31 cellular contexts compared by ENCODE assay signal in the genomic region with DNA sequence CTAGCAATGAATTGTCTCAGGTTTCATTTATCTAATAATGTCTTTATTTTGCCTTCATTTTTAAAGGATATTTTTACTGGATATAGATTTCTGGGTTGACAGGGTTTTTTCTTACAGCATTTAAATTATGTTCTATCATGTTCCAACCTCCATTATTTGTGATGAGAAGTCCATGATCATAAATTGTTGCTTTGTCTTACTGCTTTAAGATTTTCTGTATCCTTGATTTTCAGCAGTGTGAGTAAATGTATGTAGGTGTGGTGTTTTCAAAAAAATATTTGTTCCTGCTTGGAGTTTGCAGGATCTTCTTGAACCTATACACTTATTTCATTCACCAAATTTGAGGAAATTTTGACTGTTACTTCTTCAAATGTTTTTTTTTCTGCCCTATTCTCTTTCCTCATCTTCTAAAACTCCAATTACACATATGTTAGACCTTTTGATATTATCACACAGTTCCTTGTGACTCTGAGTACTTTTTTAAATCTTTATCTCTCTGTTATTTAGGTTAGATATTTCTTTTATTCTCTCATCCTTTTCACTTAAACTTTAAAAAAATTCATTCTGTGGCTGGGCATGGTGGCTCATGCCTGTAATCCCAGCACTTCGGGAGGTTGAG.
DNase-seq lines count a peak whose midpoint lies in the region; ATAC-seq and TF ChIP-seq lines count a peak whose summit lies in the region.
"Had no signal": no experiment of that assay in that cellular context is flagged by ENCODE, and none has a peak within 500 bp of the region (broad histone marks: within the 10 kb centered on the region; RNA-seq: fewer than 3 reads in every experiment).

No MANE protein-coding gene starts in this region.

- CTCF ChIA-PET in HEK293 (lab: Yijun Ruan, JAX): no interaction called here

- no peaks in the 10 kb centered on the region for H3K36me3 ChIP-seq in HEK293 (ENCODE audit: control insufficient read depth in 2 of 2, insufficient read depth in 1 of 2, low read length in 2 of 2)
- H3K36me3 ChIP-seq in WERI-Rb-1: no peaks in the 10 kb centered on the region
- H3K36me3 ChIP-seq: BE2C; BLaER1; BLaER1 treated with 17β-estradiol and CSF1 and Interleukin-3, amounts not matched to agents 10 nM and 100 nM had no signal

- no peaks in the 10 kb centered on the region for H3K27me3 ChIP-seq in WERI-Rb-1 (ENCODE audit: insufficient read depth, low read depth, severe bottlenecking)
- H3K27me3 ChIP-seq: BE2C; BLaER1; BLaER1 treated with 17β-estradiol and CSF1 and Interleukin-3, amounts not matched to agents 10 nM and 100 nM had no signal

- no peak overlapping the region for H3K4me3 ChIP-seq in HEK293 (ENCODE audit: low read depth, low read length)
- H3K4me3 ChIP-seq in WERI-Rb-1 (ENCODE audit: low read depth, low read length): no peak overlapping the region
- H3K4me3 ChIP-seq: A549; BLaER1; BLaER1 treated with 17β-estradiol and CSF1 and Interleukin-3, amounts not matched to agents 10 nM and 100 nM had no signal

- no peaks in the 10 kb centered on the region for H3K4me1 ChIP-seq in HEK293 (ENCODE audit: control insufficient read depth, insufficient read depth, low read length)
- H3K4me1 ChIP-seq: A549, BE2C, Caco-2 had no signal

- DNase-seq in WERI-Rb-1: no peak
- DNase-seq in stimulated activated naive CD8-positive, alpha-beta T cell treated with anti-CD3 and anti-CD28 coated beads, Interleukin-15, amount 100 ng/mL, for 72 hours: no peak
- DNase-seq: 8988T; ACHN; AML-193; BE2C; C1 segment of cervical spinal cord; Caco-2; Calu3; CD4-positive, alpha-beta memory T cell; CD4-positive, alpha-beta T cell; CD4-positive, CD25-positive, alpha-beta regulatory T cell; CD8-positive, alpha-beta memory T cell; CD8-positive, alpha-beta T cell; COR-L47; DMS 273 treated with DMSO at 0.1 percent for 48 hours; DMS153; DMS53; DMS79; DMS79 treated with DMSO at 0.1 percent for 48 hours; DND-41; EL had no signal

- peaks cover 49% of the 10 kb centered on the region for H3K27me3 Mint-ChIP-seq in stimulated activated naive CD8-positive, alpha-beta T cell treated with anti-CD3 and anti-CD28 coated beads, Interleukin-15, amount 100 ng/mL, for 72 hours

- H3K9me3 Mint-ChIP-seq in stimulated activated naive CD8-positive, alpha-beta T cell treated with anti-CD3 and anti-CD28 coated beads, Interleukin-15, amount 100 ng/mL, for 72 hours: no peaks in the 10 kb centered on the region

- ATAC-seq in stimulated activated naive CD8-positive, alpha-beta T cell treated with anti-CD3 and anti-CD28 coated beads, Interleukin-15, amount 100 ng/mL, for 72 hours: no peak
- ATAC-seq in HG02852 (IDR thresholded peaks at IDR 0.05; ENCODE audit: unreplicated experiment): no peak
- ATAC-seq: A549; CD8-positive, alpha-beta T cell had no signal

- TF ChIP-seq CTCF in HEK293 (tag by site-specific recombination; IDR thresholded peaks at IDR 0.05): no peak
- TF ChIP-seq CTCF in WERI-Rb-1 (IDR thresholded peaks at IDR 0.05; ENCODE audit: low read depth, low read length): no peak

- no peak overlapping the region for H3K27ac Mint-ChIP-seq in stimulated activated naive CD8-positive, alpha-beta T cell treated with anti-CD3 and anti-CD28 coated beads, Interleukin-15, amount 100 ng/mL, for 72 hours
- H3K27ac Mint-ChIP-seq: B cell; CD14-positive monocyte; CD4-positive, alpha-beta memory T cell; CD4-positive, alpha-beta T cell; CD4-positive, CD25-positive, alpha-beta regulatory T cell; CD8-positive, alpha-beta memory T cell; CD8-positive, alpha-beta T cell had no signal

- H3K4me3 Mint-ChIP-seq in stimulated activated naive CD8-positive, alpha-beta T cell treated with anti-CD3 and anti-CD28 coated beads, Interleukin-15, amount 100 ng/mL, for 72 hours: no peak overlapping the region
- H3K4me3 Mint-ChIP-seq: B cell; CD14-positive monocyte; CD4-positive, alpha-beta memory T cell; CD4-positive, alpha-beta T cell; CD4-positive, CD25-positive, alpha-beta regulatory T cell; CD8-positive, alpha-beta memory T cell; CD8-positive, alpha-beta T cell had no signal

- POLR2A ChIA-PET in HEK293 (lab: Yijun Ruan, JAX): no interaction called here

- H3K27ac ChIP-seq in HEK293 (ENCODE audit: extremely low read depth, low read depth, low read length): no peak overlapping the region
- peak overlapping the region; percentile 75 for H3K27ac ChIP-seq in WERI-Rb-1
- H3K27ac ChIP-seq: 22Rv1; A549; BLaER1; BLaER1 treated with 17β-estradiol and CSF1 and Interleukin-3, amounts not matched to agents 10 nM and 100 nM; C4-2B had no signal

- no peaks in the 10 kb centered on the region for H3K9me3 ChIP-seq in HEK293 (ENCODE audit: control insufficient read depth, insufficient read depth, low read depth, low read length)
- no peaks in the 10 kb centered on the region for H3K9me3 ChIP-seq in WERI-Rb-1 (ENCODE audit: severe bottlenecking)
- H3K9me3 ChIP-seq: BE2C had no signal

- no peaks in the 10 kb centered on the region for H3K4me1 Mint-ChIP-seq in stimulated activated naive CD8-positive, alpha-beta T cell treated with anti-CD3 and anti-CD28 coated beads, Interleukin-15, amount 100 ng/mL, for 72 hours
- H3K4me1 Mint-ChIP-seq: B cell; CD14-positive monocyte; CD4-positive, alpha-beta memory T cell; CD8-positive, alpha-beta memory T cell had no signal

TF ChIP-seq in HEK293, 187 proteins besides CTCF, POLR2A, EP300 and RAD21:
- no peak for TF ChIP-seq ZNF266 (tag by site-specific recombination; IDR thresholded peaks at IDR 0.05; ENCODE audit: low read depth)
- no peak for TF ChIP-seq ZNF391 (tag by site-specific recombination; IDR thresholded peaks at IDR 0.05; ENCODE audit: borderline replicate concordance, low read depth)
- TF ChIP-seq, protein P1, sequence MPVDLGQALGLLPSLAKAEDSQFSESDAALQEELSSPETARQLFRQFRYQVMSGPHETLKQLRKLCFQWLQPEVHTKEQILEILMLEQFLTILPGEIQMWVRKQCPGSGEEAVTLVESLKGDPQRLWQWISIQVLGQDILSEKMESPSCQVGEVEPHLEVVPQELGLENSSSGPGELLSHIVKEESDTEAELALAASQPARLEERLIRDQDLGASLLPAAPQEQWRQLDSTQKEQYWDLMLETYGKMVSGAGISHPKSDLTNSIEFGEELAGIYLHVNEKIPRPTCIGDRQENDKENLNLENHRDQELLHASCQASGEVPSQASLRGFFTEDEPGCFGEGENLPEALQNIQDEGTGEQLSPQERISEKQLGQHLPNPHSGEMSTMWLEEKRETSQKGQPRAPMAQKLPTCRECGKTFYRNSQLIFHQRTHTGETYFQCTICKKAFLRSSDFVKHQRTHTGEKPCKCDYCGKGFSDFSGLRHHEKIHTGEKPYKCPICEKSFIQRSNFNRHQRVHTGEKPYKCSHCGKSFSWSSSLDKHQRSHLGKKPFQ (tag by site-specific recombination; IDR thresholded peaks at IDR 0.05): no peak
- TF ChIP-seq ZNF133 (tag by site-specific recombination; IDR thresholded peaks at IDR 0.05): peak; percentile 96
- TF ChIP-seq SETDB1 (IDR thresholded peaks at IDR 0.05; ENCODE audit: insufficient read length, low read length): peak; percentile 93
